ENCODE assay signal across 33 cellular contexts in the genomic region with DNA sequence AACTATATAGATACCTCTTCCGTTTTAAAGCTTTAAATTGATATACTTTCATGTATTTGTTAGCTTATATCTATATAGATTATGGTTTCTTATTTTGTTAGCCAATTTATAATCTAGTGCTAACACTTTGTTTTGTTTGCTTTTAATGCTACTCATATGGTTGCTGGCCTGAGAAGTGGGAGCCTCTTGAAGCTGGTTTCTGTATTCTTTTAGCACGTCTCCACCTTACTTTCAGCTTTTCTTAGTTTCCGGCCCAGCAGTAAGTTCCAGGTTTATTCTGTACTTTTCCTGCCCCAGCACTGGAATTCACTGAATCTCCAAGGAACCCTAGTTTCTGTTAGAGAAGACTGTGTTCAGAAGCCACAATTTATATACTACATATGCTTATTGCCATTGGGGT.
"Had no signal": no experiment of that assay in that cellular context is flagged by ENCODE, and none has a peak within 500 bp of the region (broad histone marks: within the 10 kb centered on the region; RNA-seq: fewer than 3 reads in every experiment).

No MANE protein-coding gene starts in this region.

- H3K4me3 ChIP-seq: MG63 had no signal

- DNase-seq: Karpas-422, Kasumi-1, MG63, MV-4-11, NCI-H1048, NCI-H1092, NCI-H1092 treated with DMSO at 0.1 percent for 48 hours, NCI-H1105, NCI-H1105 treated with DMSO at 0.1 percent for 48 hours, NCI-H1417, NCI-H1417 treated with DMSO at 0.1 percent for 48 hours, NCI-H1436, NCI-H1436 treated with DMSO at 0.1 percent for 48 hours, NCI-H146, NCI-H1694, NCI-H1694 treated with DMSO at 0.1 percent for 48 hours, NCI-H187, NCI-H187 treated with DMSO at 0.1 percent for 48 hours, NCI-H1930, NCI-H2029, NCI-H2029 treated with DMSO at 0.1 percent for 48 hours, NCI-H2081, NCI-H2081 treated with DMSO at 0.1 percent for 48 hours, NCI-H2107, NCI-H2171, NCI-H2171 treated with DMSO at 0.1 percent for 48 hours, NCI-H2227 treated with DMSO at 0.1 percent for 48 hours, NCI-H226, NCI-H345, NCI-H446, NCI-H446 treated with DMSO at 0.1 percent for 48 hours, NCI-H510A, NCI-H510A treated with DMSO at 0.1 percent for 48 hours had no signal

- H3K27me3 ChIP-seq: MG63 had no signal

- H3K36me3 ChIP-seq: MG63 had no signal

- H3K9me3 ChIP-seq: MG63 had no signal
